8 cellular contexts compared by ENCODE assay signal in the genomic region with DNA sequence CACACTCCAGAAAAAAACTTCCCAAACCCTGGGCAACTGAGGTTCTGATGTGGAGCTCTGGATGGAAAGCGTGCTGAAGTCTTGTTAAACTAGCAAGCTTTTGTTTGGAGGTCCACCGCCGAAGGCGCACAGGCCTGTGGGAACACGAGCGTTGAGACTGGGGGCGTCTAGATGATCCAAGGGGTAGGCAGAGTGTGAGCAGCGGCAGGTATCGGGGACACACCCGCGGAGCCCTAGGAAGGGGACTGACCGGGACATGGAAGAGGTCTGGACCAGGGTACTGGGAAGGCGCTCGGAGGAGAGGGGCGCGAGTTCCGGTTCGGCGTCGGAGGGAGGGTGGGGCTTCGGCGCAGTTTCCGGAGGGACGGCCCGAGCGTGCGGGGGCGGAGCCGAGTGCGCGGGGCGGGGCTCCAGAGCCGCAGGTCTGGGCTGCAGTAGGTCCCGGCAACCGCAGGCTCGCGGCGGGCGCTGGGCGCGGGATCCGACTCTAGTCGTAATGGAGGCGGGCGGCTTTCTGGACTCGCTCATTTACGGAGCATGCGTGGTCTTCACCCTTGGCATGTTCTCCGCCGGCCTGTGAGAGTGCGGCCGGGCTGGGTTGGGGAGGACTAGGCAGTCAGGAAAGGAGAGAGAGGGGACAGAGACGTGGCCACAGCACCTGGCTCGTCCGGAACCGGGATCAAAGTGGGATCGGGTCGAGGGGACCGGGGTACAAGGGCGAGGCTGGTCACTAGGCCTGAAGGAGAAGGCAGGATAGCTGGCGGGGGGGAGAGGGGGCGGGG. TPM values are rescaled to one million over a fixed set of nuclear protein-coding genes. Genes with fewer than 3 reads are reported as not detected.
DNase-seq lines count a peak whose midpoint lies in the region; ATAC-seq lines count a peak whose summit lies in the region.

SLC50A1 (plus strand) TSS at position 437 of the 782 bp plus-strand sequence; CDS start at position 497, 60 bp downstream.

- no peaks in the 10 kb centered on the region for H3K9me3 Mint-ChIP-seq in memory B cell

- peak; percentile 70 for ATAC-seq in GM21360 (IDR thresholded peaks at IDR 0.05; ENCODE audit: unreplicated experiment)
- peak; percentile 84 for ATAC-seq in memory B cell (ENCODE audit: low read depth)

- peak within 1 kb of the TSS; percentile 95 for H3K4me3 Mint-ChIP-seq in memory B cell

- peak within 1 kb of the TSS; percentile 99 for H3K27ac Mint-ChIP-seq in memory B cell

- H3K4me1 Mint-ChIP-seq in memory B cell, result peaks cover 24% of the 10 kb centered on the region

- H3K36me3 Mint-ChIP-seq in memory B cell, result peaks cover 1% of the 10 kb centered on the region

- DNase-seq in CMK (ENCODE audit: low read depth) (peak; percentile 87), HT1080 (ENCODE audit: low read depth) (peak; percentile 94), NOMO-1 (lab: John Stamatoyannopoulos, UW; ENCODE audit: unreplicated experiment in 2 of 2) (peak; percentile 85 to 91), memory B cell (ENCODE audit: low spot score in 2 of 2) (peak; percentile 91 to 92)
- peak; percentile 96 for DNase-seq in activated CD8-positive, alpha-beta memory T cell treated with anti-CD3 and anti-CD28 coated beads for 24 hours
- DNase-seq in effector CD8-positive, alpha-beta T cell (lab: John Stamatoyannopoulos, UW), result peak; percentile 86
- peak; percentile 84 for DNase-seq in stimulated activated CD8-positive, alpha-beta memory T cell treated with anti-CD3 and anti-CD28 coated beads, Interleukin-12 subunit alpha, Interleukin-12 subunit beta, amount 100 ng/mL, for 1 hour (ENCODE audit: low read depth)

- no peaks in the 10 kb centered on the region for H3K27me3 Mint-ChIP-seq in memory B cell

RNA-seq across cellular contexts. Expression of gene SLC50A1, which starts in this region (rescaled TPM):
- total RNA-seq in HT1080 (2014; rRNA removed; shearing (Covaris generic)), result 36.9 and 42.2 TPM in 2 replicates
- polyA plus RNA-seq in HT1080 (2015; cell fraction: cytosol; rRNA removed), result 43.9 and 49.9 TPM in 2 replicates
- polyA plus RNA-seq in HT1080 (2015; cell fraction: nucleus; rRNA removed), result 28.6 and 36.9 TPM in 2 replicates

Comparison
In these comparisons a context has a peak if more than half of its experiments do, and no peak if none do; other contexts are left out.
1. Peak in every context shown above with its lines: DNase-seq and ATAC-seq.